Comparison of ENCODE assay signal across 8 cellular contexts in genomic region chr3:188153949-188154757, GRCh38. TPM values are rescaled to one million over a fixed set of nuclear protein-coding genes. Genes with fewer than 3 reads are reported as not detected.
A peak's percentile ranks its signal among the peaks of the same experiment; 100 is the strongest.
DNase-seq lines count a peak whose midpoint lies in the region; ATAC-seq and TF ChIP-seq lines count a peak whose summit lies in the region.

Gene LPP, plus strand, starts transcription at chr3:188154157. Its CDS starts 251,964 bp downstream, at chr3:188406121.

- H3K27ac ChIP-seq in brain microvascular endothelial cell (peak within 1 kb of the TSS; percentile 97), skeletal muscle tissue (ENCODE audit: low read depth, low read length) (peak within 1 kb of the TSS; percentile 96)

- H3K4me3 ChIP-seq in brain microvascular endothelial cell (ENCODE audit: low read depth, low read length) (peak within 1 kb of the TSS; percentile 80), iPS-18c (ENCODE audit: insufficient read depth, low read depth, low read length) (peak within 1 kb of the TSS; percentile 83), skeletal muscle tissue (ENCODE audit: low read length in 3 of 3) (peak within 1 kb of the TSS; percentile 86 to 91 (median 89))

- in situ Hi-C loops in brain microvascular endothelial cell (cut with HindIII; ENCODE audit: low pct_ligation_motif_present, low sequenced_read_pairs) = no loop called here

- ATAC-seq in GM21786 (IDR thresholded peaks at IDR 0.05; ENCODE audit: unreplicated experiment) = peak; percentile 68

- H3K4me1 ChIP-seq in skeletal muscle tissue (ENCODE audit: control insufficient read depth in 3 of 3, insufficient read depth in 3 of 3, low read length in 3 of 3) = peaks cover 38 to 49% (median 42%) of the 10 kb centered on the region in 3 donors

- H3K36me3 ChIP-seq in brain microvascular endothelial cell (replicated peaks) (no peaks in the 10 kb centered on the region), skeletal muscle tissue (ENCODE audit: control insufficient read depth in 3 of 3, insufficient read depth in 3 of 3, low read length in 3 of 3) (no peaks in the 10 kb centered on the region)

- H3K9ac ChIP-seq in skeletal muscle tissue (ENCODE audit: low read depth in 1 of 3, low read length in 3 of 3) = peak within 1 kb of the TSS; percentile 86 to 97 (median 96)

- H3K27me3 ChIP-seq in brain microvascular endothelial cell (replicated peaks) (no peaks in the 10 kb centered on the region), skeletal muscle tissue (ENCODE audit: control insufficient read depth in 3 of 3, insufficient read depth in 3 of 3, low read length in 3 of 3) (no peaks in the 10 kb centered on the region)

- peaks cover 2% of the 10 kb centered on the region for H3K9me3 ChIP-seq in iPS-18c (ENCODE audit: control insufficient read depth, insufficient read depth, low read length)
- no peaks in the 10 kb centered on the region for H3K9me3 ChIP-seq in skeletal muscle tissue (ENCODE audit: control insufficient read depth in 3 of 3, low read length in 3 of 3)

- no peak for TF ChIP-seq CTCF in brain microvascular endothelial cell (IDR thresholded peaks at IDR 0.05; ENCODE audit: low read depth, low read length, missing control alignments)

- DNase-seq in ELR (ENCODE audit: low read depth) (peak; percentile 85), Kasumi-1 (lab: John Stamatoyannopoulos, UW) (peak; percentile 45 to 52), UCSD-AML1 (lab: John Stamatoyannopoulos, UW; ENCODE audit: unreplicated experiment) (peak; percentile 85), brain microvascular endothelial cell (peak; percentile 73), NCI-H526 treated with DMSO at 0.1 percent for 48 hours (lab: John Stamatoyannopoulos, UW) (no peak)

RNA-seq across cellular contexts. Expression of gene LPP, which starts in this region (rescaled TPM):
- total RNA-seq in skeletal muscle tissue = 28.2 TPM
